Comparison of ENCODE assay signal across 26 cellular contexts in the genomic region with DNA sequence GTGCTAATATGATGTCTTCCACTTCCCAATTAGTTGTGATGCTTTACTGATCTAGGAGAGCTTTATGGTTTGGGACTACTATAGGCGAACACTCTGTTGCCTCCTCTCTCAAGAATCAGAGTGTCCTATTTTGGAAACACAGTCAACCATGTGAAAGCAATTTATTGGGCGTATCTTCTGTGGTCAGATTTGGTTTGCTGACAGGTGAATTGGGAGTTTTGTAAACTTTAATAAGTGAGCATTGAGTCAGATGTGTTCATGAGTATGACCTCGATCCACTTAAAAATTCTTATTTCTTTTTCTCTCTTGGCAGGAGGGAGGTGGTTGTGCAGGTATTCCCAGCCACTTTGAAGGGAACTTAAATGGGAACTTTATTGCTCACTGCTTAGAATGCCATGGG.
"Had no signal": no experiment of that assay in that cellular context is flagged by ENCODE, and none has a peak within 500 bp of the region (broad histone marks: within the 10 kb centered on the region; RNA-seq: fewer than 3 reads in every experiment).

No MANE protein-coding gene starts in this region.

- H3K9me3 ChIP-seq: esophagus squamous epithelium, gastroesophageal sphincter, sigmoid colon, thyroid gland, upper lobe of right lung had no signal

- H3K4me3 ChIP-seq: coronary artery, esophagus squamous epithelium, gastroesophageal sphincter, sigmoid colon, thyroid gland, upper lobe of right lung had no signal

- FAIRE-seq: bronchial epithelial cell, islet of Langerhans had no signal

- H3K27me3 Mint-ChIP-seq: activated naive CD8-positive, alpha-beta T cell treated with anti-CD3 and anti-CD28 coated beads, Interleukin-2, amount 10 ng/mL, durations not matched to agents 7 days and 5 days had no signal

- H3K27me3 ChIP-seq: esophagus squamous epithelium, gastroesophageal sphincter, sigmoid colon, thyroid gland, upper lobe of right lung had no signal

- H3K27ac Mint-ChIP-seq: activated naive CD8-positive, alpha-beta T cell treated with anti-CD3 and anti-CD28 coated beads, Interleukin-2, amount 10 ng/mL, durations not matched to agents 7 days and 5 days; activated T-helper 2 cell treated with anti-CD3 and anti-CD28 coated beads, Interferon-gamma antibody, Interleukin-2, Interleukin-4, amounts not matched to agents 10 μg/mL and 5 μg/mL and 100 μg/mL, durations not matched to agents 14 hours and 24 hours and 36 hours; T-helper 1 cell treated with Interleukin-12 subunit alpha and Interleukin-12 subunit beta and Interleukin-4 antibody, amounts not matched to agents 30 μg/mL and 1 μg/mL, for 36 hours; WTC11 had no signal

- H3K27ac ChIP-seq: coronary artery, esophagus squamous epithelium, gastroesophageal sphincter, sigmoid colon, upper lobe of right lung had no signal

- H3K36me3 ChIP-seq: gastroesophageal sphincter, sigmoid colon, thyroid gland, upper lobe of right lung had no signal

- DNase-seq: activated CD4-positive, alpha-beta T cell treated with anti-CD3 and anti-CD28 coated beads for 4 hours; activated CD4-positive, alpha-beta T cell treated with anti-CD3 and anti-CD28 coated beads, Interleukin-2, amount 50 U/mL, for 48 hours; activated CD8-positive, alpha-beta memory T cell treated with anti-CD3 and anti-CD28 coated beads, Interleukin-2, amount 50 U/mL, for 48 hours; activated naive CD4-positive, alpha-beta T cell; activated naive CD8-positive, alpha-beta T cell treated with anti-CD3 and anti-CD28 coated beads, Interleukin-2, amount 10 ng/mL, durations not matched to agents 7 days and 5 days; activated T-cell treated with anti-CD3 and anti-CD28 coated beads, Interleukin-2, amount 50 U/mL, for 4 hours; amygdala; esophagus squamous epithelium; head of caudate nucleus; left cardiac atrium; mesenchymal stem cell; posterior cingulate gyrus; sigmoid colon; stimulated activated CD4-positive, alpha-beta T cell treated with anti-CD3 and anti-CD28 coated beads, Interleukin-4, amount 100 ng/mL, for 1 hour; stimulated activated naive CD8-positive, alpha-beta T cell treated with anti-CD3 and anti-CD28 coated beads, Interleukin-15, Interleukin-2, amounts not matched to agents 100 U/mL and 50 U/mL, for 24 hours; substantia nigra; T1000; upper lobe of right lung had no signal

- H3K4me3 Mint-ChIP-seq: activated naive CD8-positive, alpha-beta T cell treated with anti-CD3 and anti-CD28 coated beads, Interleukin-2, amount 10 ng/mL, durations not matched to agents 7 days and 5 days; activated T-cell treated with anti-CD3 and anti-CD28 coated beads, Interleukin-2, amount 50 U/mL, for 4 hours; T-helper 1 cell treated with Interleukin-12 subunit alpha and Interleukin-12 subunit beta and Interleukin-4 antibody, amounts not matched to agents 30 μg/mL and 1 μg/mL, for 36 hours; WTC11 had no signal

- ATAC-seq: activated T-cell treated with anti-CD3 and anti-CD28 coated beads, Interleukin-2, amount 50 U/mL, for 4 hours; gastroesophageal sphincter; left cardiac atrium; stimulated activated naive CD8-positive, alpha-beta T cell treated with anti-CD3 and anti-CD28 coated beads, Interleukin-15, Interleukin-2, amounts not matched to agents 100 U/mL and 50 U/mL, for 24 hours; upper lobe of right lung; WTC11 had no signal

- H3K9me3 Mint-ChIP-seq: activated naive CD8-positive, alpha-beta T cell treated with anti-CD3 and anti-CD28 coated beads, Interleukin-2, amount 10 ng/mL, durations not matched to agents 7 days and 5 days; activated T-cell treated with anti-CD3 and anti-CD28 coated beads, Interleukin-2, amount 50 U/mL, for 4 hours; activated T-helper 2 cell treated with anti-CD3 and anti-CD28 coated beads, Interferon-gamma antibody, Interleukin-2, Interleukin-4, amounts not matched to agents 10 μg/mL and 5 μg/mL and 100 μg/mL, durations not matched to agents 14 hours and 24 hours and 36 hours had no signal
